8 cellular contexts compared by ENCODE assay signal in the genomic region with DNA sequence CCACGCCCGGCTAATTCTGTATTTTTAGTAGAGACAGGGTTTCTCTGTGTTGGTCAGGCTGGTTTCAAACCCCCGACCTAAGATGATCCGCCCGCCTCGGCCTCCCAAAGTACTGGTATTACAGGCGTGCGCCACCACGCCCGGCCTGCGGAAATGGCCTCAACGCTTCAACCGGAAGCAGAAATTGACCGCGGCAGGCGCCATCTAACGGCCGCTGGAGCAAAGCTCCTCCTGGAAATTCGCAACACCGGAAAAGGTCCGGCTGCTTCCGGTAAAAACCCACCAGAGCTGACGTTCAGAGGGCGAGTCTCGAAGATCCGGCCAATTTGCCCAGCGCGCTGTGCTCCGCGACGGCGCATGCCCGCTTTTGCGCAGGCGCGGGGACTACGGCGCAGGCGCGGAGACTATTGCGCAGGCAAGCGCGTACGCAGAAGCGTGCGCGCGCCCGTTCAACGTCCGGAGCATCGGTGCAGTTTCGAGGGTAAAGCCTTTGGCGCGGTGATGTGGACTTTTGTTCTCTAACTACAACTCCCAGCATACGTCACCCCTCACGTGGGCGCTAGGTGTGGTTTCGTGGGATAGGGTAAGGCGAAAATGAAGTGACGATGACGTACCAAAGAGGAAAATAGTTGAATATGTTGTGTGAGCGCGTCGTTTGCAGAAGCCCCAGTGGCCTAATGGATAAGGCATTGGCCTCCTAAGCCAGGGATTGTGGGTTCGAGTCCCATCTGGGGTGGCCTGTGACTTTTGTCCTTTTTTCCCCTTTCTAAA. TPM values are rescaled to one million over a fixed set of nuclear protein-coding genes. Genes with fewer than 3 reads are reported as not detected.
DNase-seq lines count a peak whose midpoint lies in the region; ATAC-seq and TF ChIP-seq lines count a peak whose summit lies in the region.

No MANE protein-coding gene starts in this region.

- peaks cover 8% of the 10 kb centered on the region for H3K9me3 ChIP-seq in HAP-1

- H3K4me1 ChIP-seq in HAP-1 = peaks cover 7% of the 10 kb centered on the region; the same call in 1 of the 2 replicates

- 0 out of 2 replicates have a peak, but pooled peaks cover 2% of the 10 kb centered on the region for H3K36me3 ChIP-seq in HAP-1 (replicated peaks)

- peak overlapping the region; percentile 100 for H3K27ac Mint-ChIP-seq in nephron

- peaks cover 6% of the 10 kb centered on the region for H3K27me3 Mint-ChIP-seq in nephron (ENCODE audit: low read depth)

- ATAC-seq in stimulated activated naive CD8-positive, alpha-beta T cell treated with anti-CD3 and anti-CD28 coated beads, Interleukin-15, Interleukin-2, amounts not matched to agents 100 U/mL and 50 U/mL, for 24 hours = peak; percentile 81

- H3K4me3 Mint-ChIP-seq in nephron = peak overlapping the region; percentile 91 to 93 (median 91)

- H3K27me3 ChIP-seq in HAP-1 (ENCODE audit: low read depth) = no peaks in the 10 kb centered on the region

- H3K9me3 Mint-ChIP-seq in nephron = peaks cover 11% of the 10 kb centered on the region

- TF ChIP-seq CTCF in fibroblast of the aortic adventitia (IDR thresholded peaks at IDR 0.05; ENCODE audit: insufficient read depth, low read length) (peak; percentile 81), nephron (IDR thresholded peaks at IDR 0.05; ENCODE audit: unreplicated experiment in 3 of 3) (peak; percentile 76 to 85 (median 82))

- peak; percentile 60 for TF ChIP-seq POLR2A in Raji (IDR thresholded peaks at IDR 0.05; ENCODE audit: insufficient read depth, low read depth, low read length)

- H3K36me3 Mint-ChIP-seq in nephron (ENCODE audit: low read depth) = peaks cover 16% of the 10 kb centered on the region

- in situ Hi-C loops in G401 (cut with HindIII; ENCODE audit: low sequenced_read_pairs) (no loop called here), HAP-1 (cut with MboI; ENCODE audit: low sequenced_read_pairs) (no loop called here)

- peaks cover 8% of the 10 kb centered on the region for H3K4me1 Mint-ChIP-seq in nephron

- H3K4me3 ChIP-seq in HAP-1 = peak overlapping the region; percentile 69
- peak overlapping the region; percentile 95 for H3K4me3 ChIP-seq in fibroblast of the aortic adventitia (ENCODE audit: low read depth, low read length)

- DNase-seq in G401 (ENCODE audit: low spot score) = peak; percentile 100
- DNase-seq in HAP-1 (ENCODE audit: low spot score in 2 of 2) = peak; percentile 96 to 98
- DNase-seq in M059J (ENCODE audit: low read depth) = peak; percentile 100
- DNase-seq in activated effector memory CD4-positive, alpha-beta T cell treated with anti-CD3 and anti-CD28 coated beads, Interleukin-2, amount 50 U/mL, for 16 hours = peak; percentile 99
- DNase-seq in fibroblast of the aortic adventitia (ENCODE audit: low read depth) = peak; percentile 100
- DNase-seq in stimulated activated naive CD8-positive, alpha-beta T cell treated with anti-CD3 and anti-CD28 coated beads, Interleukin-15, Interleukin-2, amounts not matched to agents 100 U/mL and 50 U/mL, for 24 hours = peak; percentile 96

RNA-seq across cellular contexts. Expression of a gene that starts 0.9 kb away (rescaled TPM):
- 12.3 and 15.1 TPM in 2 replicates for total RNA-seq in G401 (2014; rRNA removed; shearing (Covaris generic))
- total RNA-seq in M059J (2014; rRNA removed; shearing (Covaris generic)) = 12.5 and 16.1 TPM in 2 replicates
- 8.4 and 9.6 TPM in 2 replicates for total RNA-seq in fibroblast of the aortic adventitia (ENCODE audit: low replicate concordance)

RNA-seq across cellular contexts. Expression of a gene that starts 19.5 kb away (rescaled TPM):
- total RNA-seq in G401 (2014; rRNA removed; shearing (Covaris generic)) = 53.2 and 71.8 TPM in 2 replicates
- total RNA-seq in M059J (2014; rRNA removed; shearing (Covaris generic)) = 46.9 and 64.2 TPM in 2 replicates
- 58.5 and 93.7 TPM in 2 replicates for total RNA-seq in fibroblast of the aortic adventitia (ENCODE audit: low replicate concordance)

Comparison
In these comparisons a context has a peak if more than half of its experiments do, and no peak if none do; other contexts are left out.
1. Peak in every context shown above with its lines: DNase-seq, ATAC-seq and H3K4me3 ChIP-seq.